Comparison of ENCODE assay signal across 20 cellular contexts in the genomic region with DNA sequence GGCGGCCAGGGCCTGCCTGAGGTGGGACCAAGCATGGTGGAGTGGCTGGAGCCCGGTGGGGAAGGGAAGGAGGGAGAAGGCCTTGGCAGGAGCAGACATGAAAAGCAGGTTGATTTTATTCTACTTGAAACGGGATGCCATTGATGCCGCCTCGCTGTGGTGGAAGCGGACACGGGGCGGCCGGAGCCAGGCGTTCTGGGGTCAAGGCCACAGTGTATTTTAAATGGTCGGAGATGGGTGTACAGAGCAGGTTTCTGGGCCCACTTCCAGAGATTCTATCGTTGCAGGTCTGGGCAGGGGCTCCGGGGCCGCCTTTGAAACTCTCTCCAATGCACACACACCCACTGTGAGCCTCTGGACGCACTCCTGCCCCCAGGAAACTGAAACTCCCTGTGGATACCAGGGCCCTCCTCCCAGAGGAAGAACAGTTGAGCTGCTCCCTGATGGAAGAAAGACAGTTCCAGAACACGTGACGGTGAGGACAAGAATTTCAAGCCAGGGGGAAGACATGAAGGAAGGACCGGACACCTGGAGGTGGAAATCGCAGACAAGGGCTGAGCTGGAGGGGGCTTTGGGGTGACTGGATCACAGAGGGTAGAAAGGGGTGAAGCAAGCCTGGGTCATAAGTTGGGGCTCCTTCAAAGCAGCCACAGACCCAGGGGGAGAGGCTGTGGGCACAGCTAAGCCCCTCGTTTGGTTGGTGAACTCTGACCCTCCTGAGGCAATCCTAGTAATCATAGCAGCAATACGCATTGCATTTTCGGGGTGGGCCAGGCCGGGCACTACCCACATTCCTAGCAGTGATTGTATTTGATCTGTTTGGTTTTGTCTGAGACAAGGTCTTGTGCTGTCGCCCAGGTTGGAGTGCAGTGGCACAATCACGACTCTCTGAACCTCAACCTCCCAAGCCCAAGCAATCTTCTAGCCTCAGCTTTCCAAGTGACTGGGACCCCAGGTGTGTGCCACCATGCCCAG. TPM values are rescaled to one million over a fixed set of nuclear protein-coding genes. Genes with fewer than 3 reads are reported as not detected.
A peak's percentile ranks its signal among the peaks of the same experiment; 100 is the strongest.
DNase-seq lines count a peak whose midpoint lies in the region; ATAC-seq, FAIRE-seq and TF ChIP-seq lines count a peak whose summit lies in the region.
"Had no signal": no experiment of that assay in that cellular context is flagged by ENCODE, and none has a peak within 500 bp of the region (broad histone marks: within the 10 kb centered on the region; RNA-seq: fewer than 3 reads in every experiment).

No MANE protein-coding gene starts in this region.

- H3K27me3 ChIP-seq in Caco-2 (replicated peaks; ENCODE audit: control insufficient read depth, insufficient read depth, low read length) (no peaks in the 10 kb centered on the region), K562 (ENCODE audit: control insufficient read depth in 2 of 2, insufficient read depth in 2 of 2, low read length in 2 of 2) (peaks cover 0 to 12% of the 10 kb centered on the region in 2 experiments; a peak in 2 of 5 replicates), right lobe of liver (no peaks in the 10 kb centered on the region), spleen (replicated peaks in 1 of 7) (peaks cover 0 to 14% (median 0%) of the 10 kb centered on the region in 7 donors)

- POLR2A ChIA-PET in Caco-2 (lab: Charles Lee) (no interaction called here), K562 (lab: Yijun Ruan, JAX) (interaction anchor here (0.6 to 0.7 kb wide), 2 partner anchors 175 to 439 kb away, joined by 3 read pairs; a partner anchor contains a TSS)

- TF ChIP-seq EP300 in K562 (IDR thresholded peaks at IDR 0.05; ENCODE audit: low read length), result no peak

- no peak overlapping the region for H3K4me2 ChIP-seq in K562 (ENCODE audit: insufficient read depth, low read length)

- H3K9ac ChIP-seq in K562 (ENCODE audit: insufficient read depth in 1 of 2, low read depth in 2 of 2, low read length in 2 of 2), result peak overlapping the region in 1 of 2 experiments; percentile 38; a peak in 1 of 4 replicates

- peaks cover 10% of the 10 kb centered on the region; the same call in 1 of the 2 replicates for H3K9me3 ChIP-seq in Caco-2
- H3K9me3 ChIP-seq in K562 (replicated peaks; ENCODE audit: control insufficient read depth, insufficient read depth, low read depth, low read length), result no peaks in the 10 kb centered on the region
- no peaks in the 10 kb centered on the region for H3K9me3 ChIP-seq in right lobe of liver
- H3K9me3 ChIP-seq in spleen, result peaks cover 0 to 9% (median 6%) of the 10 kb centered on the region in 8 donors
- H3K9me3 ChIP-seq: HAP-1 had no signal

- peaks cover 32% of the 10 kb centered on the region for H3K4me1 Mint-ChIP-seq in Caco-2 (ENCODE audit: low read depth, unreplicated experiment)
- H3K4me1 Mint-ChIP-seq: CD4-positive, CD25-positive, alpha-beta regulatory T cell had no signal

- H3K9me3 Mint-ChIP-seq in Caco-2 (ENCODE audit: unreplicated experiment), result peaks cover 13% of the 10 kb centered on the region
- H3K9me3 Mint-ChIP-seq: CD4-positive, CD25-positive, alpha-beta regulatory T cell had no signal

- no peak for TF ChIP-seq CTCF in Caco-2 (IDR thresholded peaks at IDR 0.05; ENCODE audit: insufficient read depth in 1 of 2, low read depth in 1 of 2, low read length in 1 of 2, severe bottlenecking in 1 of 2, unreplicated experiment in 1 of 2)
- no peak for TF ChIP-seq CTCF in K562 (IDR thresholded peaks at IDR 0.05 in 2 of 3, conservative IDR thresholded peaks at IDR 0.05 in 1 of 3; ENCODE audit: insufficient read depth in 2 of 3, low read depth in 1 of 3, low read length in 3 of 3)
- TF ChIP-seq CTCF in right lobe of liver (IDR thresholded peaks at IDR 0.05), result no peak
- TF ChIP-seq CTCF in spleen (IDR thresholded peaks at IDR 0.05 in 8 of 11, conservative IDR thresholded peaks at IDR 0.05 in 3 of 11), result no peak

- peaks cover 38% of the 10 kb centered on the region for H3K4me1 ChIP-seq in Caco-2
- peaks cover 26 to 35% of the 10 kb centered on the region in 2 experiments for H3K4me1 ChIP-seq in K562 (replicated peaks in 1 of 2; ENCODE audit: control insufficient read depth in 2 of 2, insufficient read depth in 2 of 2, low read length in 2 of 2)
- H3K4me1 ChIP-seq in right lobe of liver, result peaks cover 0 to 29% (median 8%) of the 10 kb centered on the region in 4 donors
- H3K4me1 ChIP-seq in spleen, result peaks cover 0 to 27% (median 13%) of the 10 kb centered on the region in 6 donors
- H3K4me1 ChIP-seq: HAP-1 had no signal

- no peak for TF ChIP-seq RAD21 in K562 (CRISPR knock-in tag; conservative IDR thresholded peaks at IDR 0.05 in 1 of 2, IDR thresholded peaks at IDR 0.05 in 1 of 2)

- no peak for DNase-seq in Caco-2
- DNase-seq in K562 (ENCODE audit: extremely low read depth in 1 of 4, low spot score in 3 of 4), result no peak
- DNase-seq in right lobe of liver, result peak; percentile 27 to 86 (median 81)
- peak; percentile 54 for DNase-seq in spleen
- DNase-seq in MV-4-11 (lab: John Stamatoyannopoulos, UW), result no peak
- DNase-seq in stimulated activated CD4-positive, alpha-beta T cell treated with anti-CD3 and anti-CD28 coated beads, Interleukin-2, amount 100 ng/mL, for 48 hours, result no peak
- DNase-seq in NCI-H748 treated with DMSO at 0.1 percent for 48 hours (lab: John Stamatoyannopoulos, UW), result no peak
- DNase-seq: ACHN; CD4-positive, CD25-positive, alpha-beta regulatory T cell; DMS53; NCI-H1436; NCI-H2029; NCI-H2171; NCI-H446; NCI-H69; NK-92 treated with Interleukin-12 subunit alpha and Interleukin-12 subunit beta, amount 100 ng/mL, for 24 hours; OCI-M1 had no signal

- H3K27me3 Mint-ChIP-seq in Caco-2 (ENCODE audit: insufficient read depth, unreplicated experiment), result no peaks in the 10 kb centered on the region

- H4K20me1 ChIP-seq in K562 (replicated peaks; ENCODE audit: control insufficient read depth, insufficient read depth, low read length), result no peaks in the 10 kb centered on the region; the same call in 1 of the 2 replicates

- FAIRE-seq in K562 (lab: Jason Lieb, UNC), result no peak

- CTCF ChIA-PET in Caco-2 (lab: Charles Lee), result no interaction called here
- CTCF ChIA-PET in K562 (lab: Yijun Ruan, JAX; ENCODE audit: low intra/inter-chr PET ratio), result no interaction called here

- H3K36me3 Mint-ChIP-seq in Caco-2 (ENCODE audit: insufficient read depth, unreplicated experiment), result no peaks in the 10 kb centered on the region
- H3K36me3 Mint-ChIP-seq: CD4-positive, CD25-positive, alpha-beta regulatory T cell had no signal

- H3K27ac Mint-ChIP-seq in Caco-2 (ENCODE audit: unreplicated experiment), result peak overlapping the region; percentile 43
- H3K27ac Mint-ChIP-seq: CD4-positive, CD25-positive, alpha-beta regulatory T cell had no signal

- H3K27ac ChIP-seq in K562 (ENCODE audit: extremely low read depth, low read depth, low read length) (no peak overlapping the region), right lobe of liver (peak overlapping the region in 2 of 3 donors; percentile 20 to 59), spleen (no peak overlapping the region)

- TF ChIP-seq POLR2A in K562 (conservative IDR thresholded peaks at IDR 0.05), result no peak
- no peak for TF ChIP-seq POLR2A in right lobe of liver (IDR thresholded peaks at IDR 0.05)
- TF ChIP-seq POLR2A in spleen (IDR thresholded peaks at IDR 0.05), result no peak

- 56% methylated on average over 25 of the region's 25 CpGs for WGBS in K562 (ENCODE audit: insufficient coverage, low coverage, missing lambda C conversion rate)
- 56% methylated on average over 12 of the region's 25 CpGs for WGBS in right lobe of liver (ENCODE audit: insufficient coverage, low coverage, low lambda C conversion rate, missing lambda C conversion rate)
- 73 to 84% (median 80%) methylated on average over 24 to 25 of the region's 25 CpGs for WGBS in spleen, 5 donors

- in situ Hi-C loops in K562 (cut with MboI), result no loop called here

- no peak overlapping the region for H2AFZ ChIP-seq in K562 (ENCODE audit: low read depth, low read length)

- ATAC-seq in K562 (no peak), right lobe of liver (peak; percentile 48 to 88 (median 72))

- H3K4me3 ChIP-seq in Caco-2 (ENCODE audit: low read depth, low read length) (no peak overlapping the region), K562 (no peak overlapping the region), right lobe of liver (no peak overlapping the region), spleen (no peak overlapping the region)
- H3K4me3 ChIP-seq: HAP-1 had no signal

- H3K36me3 ChIP-seq in Caco-2 (ENCODE audit: control insufficient read depth, insufficient read depth, low read length), result no peaks in the 10 kb centered on the region
- no peaks in the 10 kb centered on the region for H3K36me3 ChIP-seq in K562 (ENCODE audit: control insufficient read depth, insufficient read depth, low read length)
- no peaks in the 10 kb centered on the region for H3K36me3 ChIP-seq in right lobe of liver
- H3K36me3 ChIP-seq in spleen, result no peaks in the 10 kb centered on the region
- H3K36me3 ChIP-seq: HAP-1 had no signal

- H3K79me2 ChIP-seq in K562 (ENCODE audit: control insufficient read depth, insufficient read depth, low read length), result no peaks in the 10 kb centered on the region

- no peak overlapping the region for H3K4me3 Mint-ChIP-seq in Caco-2 (ENCODE audit: unreplicated experiment)
- H3K4me3 Mint-ChIP-seq: CD4-positive, CD25-positive, alpha-beta regulatory T cell had no signal

- intact Hi-C loops in Caco-2 (cut with micrococcal nuclease; ENCODE audit: unreplicated experiment) (no loop called here), K562 (cut with micrococcal nuclease) (no loop called here), right lobe of liver (cut with DNase I) (no loop called here), spleen (cut with DNase I; ENCODE audit: low total_unique reads) (no loop called here)

- no peaks in the 10 kb centered on the region for H3K9me1 ChIP-seq in K562 (ENCODE audit: control insufficient read depth, insufficient read depth, low read length)

- no TSS peak for BruUV-seq in Caco-2 (replicated peaks; lab: Mats Ljungman, UMichigan)
- no TSS peak for BruUV-seq in K562 (replicated peaks; lab: Mats Ljungman, UMichigan)

RNA-seq across cellular contexts. Expression of a gene that starts 12.3 kb away (rescaled TPM):
- total RNA-seq in Caco-2 (2022) (0.12 TPM in 1 of 2 replicates, not detected in the other), K562 (2014; rRNA removed) (not detected in 2 replicates), K562 (2014; rRNA removed; fragmentation: Illumina TruSeq; extraction: Trizol) (not detected in 2 replicates), K562 (2015; rRNA removed; fragmentation: Illumina TruSeq; extraction: Trizol) (not detected in 2 replicates), K562 (2021) (not detected in 2 replicates), right lobe of liver (10 to 100 TPM in 1 of 6 experiments, 1 to 10 TPM in 3, under 1 TPM in 1, not detected in 1; 0.63 to 22.9 (median 1.1) TPM), spleen (not detected)
- not detected in 2 replicates for total RNA-seq in K562 (2011; cell fraction: chromatin; rRNA removed; ENCODE audit: low replicate concordance)
- not detected in 2 replicates for total RNA-seq in K562 (2011; cell fraction: nucleolus; rRNA removed)
- total RNA-seq in K562 (2011; cell fraction: nucleoplasm; rRNA removed), result not detected in 2 replicates
- polyA plus RNA-seq in K562 (2011; rRNA removed) (not detected in 2 replicates), K562 (2014; fragmentation: Illumina TruSeq; extraction: Trizol) (not detected in 2 replicates), K562 (2014; fragmentation: Nextera tagmentation; extraction: Ambion mirVana) (not detected), K562 (2014; rRNA removed) (not detected in 2 replicates), spleen (not detected)
- not detected in 2 replicates for polyA plus RNA-seq in K562 (2011; cell fraction: cytosol; rRNA removed)
- not detected in 2 replicates for polyA plus RNA-seq in K562 (2011; cell fraction: nucleus; rRNA removed)
- polyA plus RNA-seq in K562 (2012), result not detected in 2 replicates
- polyA minus RNA-seq in K562 (2011; rRNA and poly(A)+ RNA removed), result not detected in 2 replicates
- not detected in 2 replicates for polyA minus RNA-seq in K562 (2011; cell fraction: cytosol; rRNA and poly(A)+ RNA removed)
- polyA minus RNA-seq in K562 (2011; cell fraction: nucleus; rRNA and poly(A)+ RNA removed), result not detected in 2 replicates
- total RNA-seq: CD4-positive, CD25-positive, alpha-beta regulatory T cell; HT1080; RPMI7951 had no signal
- polyA plus RNA-seq: CD4-positive, CD25-positive, alpha-beta regulatory T cell had no signal

Comparison
In these comparisons a context has a peak if more than half of its experiments do, and no peak if none do; other contexts are left out.
1. DNase-seq: peak in right lobe of liver (3 of 3) and spleen (single experiment); none in Caco-2 (0 of 2), K562 (0 of 4), MV-4-11 (single experiment), stimulated activated CD4-positive, alpha-beta T cell treated with anti-CD3 and anti-CD28 coated beads, Interleukin-2, amount 100 ng/mL, for 48 hours (0 of 2) and NCI-H748 treated with DMSO at 0.1 percent for 48 hours (single experiment).
2. H3K27ac ChIP-seq: peak in right lobe of liver (2 of 3); none in K562 (single experiment) and spleen (0 of 8).